In genomic region chr14:91378945-91379932, GRCh38 we compare ENCODE assay signal across 14 cellular contexts. TPM values are rescaled to one million over a fixed set of nuclear protein-coding genes. Genes with fewer than 3 reads are reported as not detected.
DNase-seq lines count a peak whose midpoint lies in the region; ATAC-seq, FAIRE-seq and TF ChIP-seq lines count a peak whose summit lies in the region.
"Had no signal": no experiment of that assay in that cellular context is flagged by ENCODE, and none has a peak within 500 bp of the region (broad histone marks: within the 10 kb centered on the region; RNA-seq: fewer than 3 reads in every experiment).

No MANE protein-coding gene starts in this region.

- no peak for DNase-seq in activated CD4-positive, alpha-beta T cell treated with anti-CD3 and anti-CD28 coated beads for 36 hours
- no peak for DNase-seq in activated CD4-positive, alpha-beta T cell treated with anti-CD3 and anti-CD28 coated beads, Interleukin-2, amount 50 U/mL, for 1 hour
- DNase-seq in NOMO-1 treated with dmso at 0.1 percent for 144 hours (lab: John Stamatoyannopoulos, UW; ENCODE audit: unreplicated experiment): peak; percentile 18
- DNase-seq in GM12878 (ENCODE audit: low read depth, low spot score): no peak
- DNase-seq in prostate gland (ENCODE audit: low spot score): no peak
- DNase-seq in HEK293T (ENCODE audit: extremely low spot score): no peak
- DNase-seq: activated CD4-positive, CD25-positive, alpha-beta regulatory T cell; activated gamma-delta T cell treated with Interleukin-2 at 50 U/mL for 16 hours; effector CD4-positive, alpha-beta T cell; NCI-H2029 treated with DMSO at 0.1 percent for 48 hours had no signal

- TF ChIP-seq RAD21 in GM12878 (IDR thresholded peaks at IDR 0.05; ENCODE audit: insufficient read depth, low read depth, low read length): no peak

- H3K27ac ChIP-seq in GM12878 (ENCODE audit: control insufficient read depth, insufficient read depth) (peak overlapping the region; percentile 33), prostate gland (peak overlapping the region; percentile 29 to 47)

- no peak overlapping the region for H3K4me2 ChIP-seq in GM12878 (ENCODE audit: control insufficient read depth, insufficient read depth)

- H3K9ac ChIP-seq in GM12878 (ENCODE audit: control insufficient read depth, insufficient read depth, low read length): no peak overlapping the region

- H3K9me3 Mint-ChIP-seq in activated CD4-positive, alpha-beta T cell treated with anti-CD3 and anti-CD28 coated beads for 36 hours (ENCODE audit: low read depth): no peaks in the 10 kb centered on the region

- no peak overlapping the region for H3K4me3 ChIP-seq in GM12878
- no peak overlapping the region for H3K4me3 ChIP-seq in prostate gland

- 0 out of 2 replicates have a peak, but pooled peaks cover 2% of the 10 kb centered on the region for H4K20me1 ChIP-seq in GM12878 (ENCODE audit: control insufficient read depth, insufficient read depth)

- no peak overlapping the region for H3K4me3 Mint-ChIP-seq in activated CD4-positive, alpha-beta T cell treated with anti-CD3 and anti-CD28 coated beads for 36 hours

- H3K4me1 ChIP-seq in GM12878 (ENCODE audit: control insufficient read depth, insufficient read depth, low read length) (peaks cover 93% of the 10 kb centered on the region), prostate gland (replicated peaks) (peaks cover 39% of the 10 kb centered on the region)

- H3K36me3 Mint-ChIP-seq in activated CD4-positive, alpha-beta T cell treated with anti-CD3 and anti-CD28 coated beads for 36 hours (ENCODE audit: low read depth): peaks cover 27% of the 10 kb centered on the region

- H3K36me3 ChIP-seq in GM12878 (ENCODE audit: control insufficient read depth in 2 of 2, insufficient read depth in 2 of 2, low read length in 1 of 2): peaks cover 15 to 28% of the 10 kb centered on the region in 2 experiments; a peak in 3 of 4 replicates
- H3K36me3 ChIP-seq in prostate gland: no peaks in the 10 kb centered on the region

- H2AFZ ChIP-seq in GM12878 (ENCODE audit: control insufficient read depth, low read depth, low read length): no peak overlapping the region

- 73% methylated on average over 24 of the region's 24 CpGs for WGBS in GM12878 (ENCODE audit: insufficient coverage, insufficient replicate concordance, low lambda C conversion rate, missing lambda C conversion rate)
- WGBS in prostate gland: 79% methylated on average over 19 of the region's 24 CpGs

- FAIRE-seq in GM12878 (lab: Jason Lieb, UNC): no peak
- FAIRE-seq: HTR-8/SVneo had no signal

- intact Hi-C loops in activated CD4-positive, alpha-beta T cell treated with anti-CD3 and anti-CD28 coated beads for 36 hours (cut with DNase I, micrococcal nuclease): no loop called here
- intact Hi-C loops in GM12878 (cut with micrococcal nuclease; ENCODE audit: unreplicated experiment) (no loop called here), prostate gland (cut with DNase I) (no loop called here)

- no TSS peak for BruUV-seq in GM12878 (replicated peaks; lab: Mats Ljungman, UMichigan)

- SMC1A ChIA-PET in GM12878 (lab: Charles Lee; ENCODE audit: uncharacterized antibody, unreplicated experiment): interaction anchor here (0.9 to 22.7 kb wide), 8 partner anchors 9 to 56 kb away, joined by 3 to 349 read pairs (median 8); partner anchors contain the start of gene CCDC88C

- H3K79me2 ChIP-seq in GM12878 (ENCODE audit: control insufficient read depth, insufficient read depth, low read length): peaks cover 99% of the 10 kb centered on the region

- no peaks in the 10 kb centered on the region for H3K27me3 Mint-ChIP-seq in activated CD4-positive, alpha-beta T cell treated with anti-CD3 and anti-CD28 coated beads for 36 hours
- H3K27me3 Mint-ChIP-seq: stimulated activated naive CD8-positive, alpha-beta T cell treated with anti-CD3 and anti-CD28 coated beads, Interleukin-15, amount 100 ng/mL, for 72 hours had no signal

- TF ChIP-seq POLR2A in GM12878 (IDR thresholded peaks at IDR 0.05; ENCODE audit: low read depth, low read length): no peak; the same call in 1 of the 2 replicates
- no peak for TF ChIP-seq POLR2A in prostate gland (IDR thresholded peaks at IDR 0.05)

- in situ Hi-C loops in GM12878 (cut with MboI): no loop called here

- CTCF ChIA-PET in activated CD4-positive, alpha-beta T cell treated with anti-CD3 and anti-CD28 coated beads for 36 hours (lab: Charles Lee): interaction anchor here (0.5 to 2.4 kb wide), 7 partner anchors 9 to 63 kb away, joined by 3 to 8 read pairs (median 4); partner anchors contain the start of gene CCDC88C
- CTCF ChIA-PET in GM12878 (lab: Yijun Ruan, JAX) (interaction anchor here (1.1 to 3.9 kb wide), 6 partner anchors 10 to 55 kb away, joined by 3 to 28 read pairs (median 8); no protein-coding TSS in a partner anchor), HEK293T (lab: Yijun Ruan, JAX) (interaction anchor here (1.0 to 1.2 kb wide), 2 partner anchors 24 to 56 kb away, joined by 3 to 4 read pairs; no protein-coding TSS in a partner anchor)

- TF ChIP-seq CTCF in GM12878 (IDR thresholded peaks at IDR 0.05 in 2 of 3, conservative IDR thresholded peaks at IDR 0.05 in 1 of 3; ENCODE audit: control insufficient read depth in 2 of 3, extremely low read depth in 1 of 3, insufficient read depth in 1 of 3, low read depth in 3 of 3, low read length in 3 of 3): no peak
- TF ChIP-seq CTCF in prostate gland (IDR thresholded peaks at IDR 0.05): no peak

- RAD21 ChIA-PET in GM12878 (lab: Charles Lee; ENCODE audit: unreplicated experiment): interaction anchor here (1.1 to 7.3 kb wide), 7 partner anchors 20 to 56 kb away, joined by 3 to 52 read pairs (median 14); partner anchors contain the start of gene CCDC88C

- ATAC-seq in activated CD4-positive, alpha-beta T cell treated with anti-CD3 and anti-CD28 coated beads for 36 hours: no peak
- no peak for ATAC-seq in GM12878
- ATAC-seq in GM19023 (IDR thresholded peaks at IDR 0.05; ENCODE audit: unreplicated experiment): no peak
- ATAC-seq in HG02610 (IDR thresholded peaks at IDR 0.05; ENCODE audit: unreplicated experiment): no peak

- peak overlapping the region; percentile 70 for H3K27ac Mint-ChIP-seq in activated CD4-positive, alpha-beta T cell treated with anti-CD3 and anti-CD28 coated beads for 36 hours

- peaks cover 98% of the 10 kb centered on the region for H3K4me1 Mint-ChIP-seq in activated CD4-positive, alpha-beta T cell treated with anti-CD3 and anti-CD28 coated beads for 36 hours

- TF ChIP-seq EP300 in GM12878 (IDR thresholded peaks at IDR 0.05; ENCODE audit: borderline replicate concordance in 1 of 2, control insufficient read depth in 1 of 2, low read depth in 2 of 2, low read length in 2 of 2): no peak

- no peaks in the 10 kb centered on the region for H3K27me3 ChIP-seq in GM12878 (replicated peaks in 1 of 2; ENCODE audit: control insufficient read depth in 2 of 2, insufficient read depth in 2 of 2, low read length in 1 of 2)
- no peaks in the 10 kb centered on the region for H3K27me3 ChIP-seq in prostate gland (replicated peaks; ENCODE audit: insufficient read depth)

- H3K9me3 ChIP-seq in GM12878 (replicated peaks; ENCODE audit: control insufficient read depth, insufficient read depth, low read length) (no peaks in the 10 kb centered on the region), prostate gland (no peaks in the 10 kb centered on the region)

- POLR2A ChIA-PET in activated CD4-positive, alpha-beta T cell treated with anti-CD3 and anti-CD28 coated beads for 36 hours (lab: Charles Lee): interaction anchor here (1.1 to 2.3 kb wide), 3 partner anchors 9 to 32 kb away, joined by 3 to 6 read pairs (median 4); no protein-coding TSS in a partner anchor
- POLR2A ChIA-PET in GM12878 (lab: Charles Lee): interaction anchor here (0.5 to 2.9 kb wide), 8 partner anchors 15 to 37 kb away, joined by 3 to 13 read pairs (median 4); no protein-coding TSS in a partner anchor
- POLR2A ChIA-PET in HEK293T (lab: Yijun Ruan, JAX): no interaction called here

TF ChIP-seq in GM12878, 131 proteins besides CTCF, POLR2A, EP300 and RAD21:
- no peak for TF ChIP-seq HDAC6 (IDR thresholded peaks at IDR 0.05; ENCODE audit: unreplicated experiment)

TF ChIP-seq in HEK293T, 16 proteins besides CTCF, POLR2A, EP300 and RAD21:
- no peak for TF ChIP-seq FOXM1 (IDR thresholded peaks at IDR 0.05; ENCODE audit: borderline replicate concordance)
- no peak for TF ChIP-seq SP1 (IDR thresholded peaks at IDR 0.05)
- TF ChIP-seq NFRKB (IDR thresholded peaks at IDR 0.05): no peak
- no peak for TF ChIP-seq FOXA1 (IDR thresholded peaks at IDR 0.05)
- TF ChIP-seq BHLHE40 (IDR thresholded peaks at IDR 0.05; ENCODE audit: borderline replicate concordance): no peak
- TF ChIP-seq HDGF (IDR thresholded peaks at IDR 0.05; ENCODE audit: borderline replicate concordance): no peak
- TF ChIP-seq TARDBP (IDR thresholded peaks at IDR 0.05): no peak
- no peak for TF ChIP-seq L3MBTL2 (conservative IDR thresholded peaks at IDR 0.05)
- no peak for TF ChIP-seq ARNT (IDR thresholded peaks at IDR 0.05)
- TF ChIP-seq SUZ12 (IDR thresholded peaks at IDR 0.05): no peak
- no peak for TF ChIP-seq ZNF384 (IDR thresholded peaks at IDR 0.05)
- no peak for TF ChIP-seq ELF4 (IDR thresholded peaks at IDR 0.05)
- TF ChIP-seq CTBP1 (IDR thresholded peaks at IDR 0.05; ENCODE audit: borderline replicate concordance): no peak

RNA-seq across cellular contexts. Expression of gene CCDC88C, which starts 38.4 kb away (rescaled TPM):
- 10 to 100 TPM; 73.7 to 82.8 TPM for total RNA-seq in activated CD4-positive, alpha-beta T cell treated with anti-CD3 and anti-CD28 coated beads for 36 hours
- total RNA-seq in GM12878 (2013; cell fraction: nucleolus; rRNA removed): 423 and 447 TPM in 2 replicates
- total RNA-seq in GM12878 (2014; rRNA removed) (48.4 and 48.8 TPM in 2 replicates), GM12878 (2014; rRNA removed; fragmentation: Illumina TruSeq; extraction: Trizol) (35.7 and 41.3 TPM in 2 replicates), GM12878 (2021) (71.3 and 79.6 TPM in 2 replicates), prostate gland (10 to 100 TPM; 32.5 to 54.4 TPM)
- 18.5 TPM for polyA plus RNA-seq in GM12878 (2011; ENCODE audit: low read depth)
- polyA plus RNA-seq in GM12878 (2011; rRNA removed) (37.2 and 39.7 TPM in 2 replicates), GM12878 (2014; fragmentation: Illumina TruSeq; extraction: Trizol) (20.2 and 31.3 TPM in 2 replicates), GM12878 (2014; fragmentation: Nextera tagmentation; extraction: Ambion mirVana) (1 to 10 TPM; 4.0 to 7.0 TPM), GM12878 (2014; rRNA removed) (53.5 and 66.2 TPM in 2 replicates), GM12878 (2016; fragmentation: Nextera tagmentation; extraction: Ambion mirVana) (10 to 100 TPM; 28.9 to 33.4 TPM)
- 37.8 and 40.4 TPM in 2 replicates for polyA plus RNA-seq in GM12878 (2011; cell fraction: cytosol; rRNA removed)
- polyA plus RNA-seq in GM12878 (2011; cell fraction: nucleus; rRNA removed): 123 and 167 TPM in 2 replicates
- 34.9 and 39.6 TPM in 2 replicates for polyA plus RNA-seq in GM12878 (2012)
- 69.8 and 107 TPM in 2 replicates for polyA minus RNA-seq in GM12878 (2011; rRNA and poly(A)+ RNA removed)
- polyA minus RNA-seq in GM12878 (2011; cell fraction: cytosol; rRNA and poly(A)+ RNA removed): 26.6 and 28.2 TPM in 2 replicates
- polyA minus RNA-seq in GM12878 (2011; cell fraction: nucleus; rRNA and poly(A)+ RNA removed): 97.0 and 159 TPM in 2 replicates
